10 cellular contexts compared by ENCODE assay signal in genomic region chr7:33039905-33040292, GRCh38. TPM values are rescaled to one million over a fixed set of nuclear protein-coding genes. Genes with fewer than 3 reads are reported as not detected.
A peak's percentile ranks its signal among the peaks of the same experiment; 100 is the strongest.
DNase-seq lines count a peak whose midpoint lies in the region; ATAC-seq and TF ChIP-seq lines count a peak whose summit lies in the region.
"Had no signal": no experiment of that assay in that cellular context is flagged by ENCODE, and none has a peak within 500 bp of the region (broad histone marks: within the 10 kb centered on the region; RNA-seq: fewer than 3 reads in every experiment).

No MANE protein-coding gene starts in this region.

- no peak for DNase-seq in CD4-positive, alpha-beta memory T cell
- no peak for DNase-seq in RWPE2 (ENCODE audit: low spot score)
- DNase-seq in epithelial cell of proximal tubule (ENCODE audit: low read depth) = no peak
- DNase-seq in prostate gland (ENCODE audit: low spot score) = no peak
- DNase-seq in WERI-Rb-1 = no peak
- DNase-seq in SKM-1 treated with dmso at 0.1 percent for 144 hours (lab: John Stamatoyannopoulos, UW; ENCODE audit: unreplicated experiment) = no peak
- no peak for DNase-seq in hypothalamus (lab: John Stamatoyannopoulos, UW)
- DNase-seq in NCI-H345 treated with DMSO at 0.1 percent for 48 hours (lab: John Stamatoyannopoulos, UW; ENCODE audit: unreplicated experiment) = no peak
- DNase-seq: NCI-H526 had no signal

- no peaks in the 10 kb centered on the region for H3K27me3 Mint-ChIP-seq in CD4-positive, alpha-beta memory T cell

- H3K4me3 Mint-ChIP-seq in CD4-positive, alpha-beta memory T cell = peak overlapping the region; percentile 89 to 96 (median 90)

- H3K9me3 Mint-ChIP-seq in CD4-positive, alpha-beta memory T cell = no peaks in the 10 kb centered on the region

- WGBS in prostate gland = 6% methylated on average over 1 of the region's 1 CpG

- no peak for TF ChIP-seq CTCF in RWPE2 (IDR thresholded peaks at IDR 0.05; ENCODE audit: poor library complexity, severe bottlenecking)
- TF ChIP-seq CTCF in epithelial cell of proximal tubule (conservative IDR thresholded peaks at IDR 0.05; ENCODE audit: low read depth, low read length) = no peak
- no peak for TF ChIP-seq CTCF in prostate gland (IDR thresholded peaks at IDR 0.05)
- no peak for TF ChIP-seq CTCF in WERI-Rb-1 (IDR thresholded peaks at IDR 0.05; ENCODE audit: low read depth, low read length)

- H3K4me1 ChIP-seq in CD4-positive, alpha-beta memory T cell (ENCODE audit: insufficient read depth, low read length) = peaks cover 73% of the 10 kb centered on the region
- H3K4me1 ChIP-seq in RWPE2 (ENCODE audit: insufficient read depth, poor library complexity, severe bottlenecking) (peaks cover 18% of the 10 kb centered on the region), prostate gland (replicated peaks) (no peaks in the 10 kb centered on the region)

- peak overlapping the region; percentile 55 for H3K27ac ChIP-seq in CD4-positive, alpha-beta memory T cell (ENCODE audit: low read depth, low read length)
- H3K27ac ChIP-seq in RWPE2 (ENCODE audit: poor library complexity, severe bottlenecking) = no peak overlapping the region
- H3K27ac ChIP-seq in prostate gland = peak overlapping the region; percentile 55 to 70
- no peak overlapping the region for H3K27ac ChIP-seq in WERI-Rb-1

- H3K27ac Mint-ChIP-seq in CD4-positive, alpha-beta memory T cell = peak overlapping the region; percentile 88 to 95 (median 91)

- ATAC-seq in RWPE2 (ENCODE audit: low read depth) = no peak

- CTCF ChIA-PET in CD4-positive, alpha-beta memory T cell (lab: Charles Lee; ENCODE audit: partially characterized antibody) = interaction anchor here (0.6 to 3.2 kb wide), 10 partner anchors 9 to 194 kb away, joined by 3 to 29 read pairs (median 12); partner anchors contain the start of genes FKBP9, NT5C3A and RP9

- peaks cover 32 to 67% (median 50%) of the 10 kb centered on the region in 4 donors for H3K4me1 Mint-ChIP-seq in CD4-positive, alpha-beta memory T cell

- H3K27me3 ChIP-seq in CD4-positive, alpha-beta memory T cell (ENCODE audit: insufficient read depth, low read length) = no peaks in the 10 kb centered on the region
- H3K27me3 ChIP-seq in RWPE2 (ENCODE audit: insufficient read depth, poor library complexity, severe bottlenecking) (no peaks in the 10 kb centered on the region), prostate gland (replicated peaks; ENCODE audit: insufficient read depth) (no peaks in the 10 kb centered on the region), WERI-Rb-1 (ENCODE audit: insufficient read depth, low read depth, severe bottlenecking) (no peaks in the 10 kb centered on the region)

- H3K4me3 ChIP-seq in CD4-positive, alpha-beta memory T cell (ENCODE audit: low read length in 2 of 2) = peak overlapping the region; percentile 0 to 46
- H3K4me3 ChIP-seq in RWPE2 (ENCODE audit: severe bottlenecking) (peak overlapping the region; percentile 28), epithelial cell of proximal tubule (ENCODE audit: low read depth, low read length) (peak overlapping the region; percentile 55), prostate gland (peak overlapping the region; percentile 22 to 25), WERI-Rb-1 (ENCODE audit: low read depth, low read length) (no peak overlapping the region)
- H3K4me3 ChIP-seq: lung had no signal

- no peaks in the 10 kb centered on the region for H3K36me3 ChIP-seq in CD4-positive, alpha-beta memory T cell (ENCODE audit: insufficient read depth, low read length)
- H3K36me3 ChIP-seq in RWPE2 (ENCODE audit: low read depth) (peaks cover 9% of the 10 kb centered on the region), prostate gland (no peaks in the 10 kb centered on the region), WERI-Rb-1 (no peaks in the 10 kb centered on the region)

- no peaks in the 10 kb centered on the region for H3K9me3 ChIP-seq in CD4-positive, alpha-beta memory T cell (ENCODE audit: control insufficient read depth in 1 of 2, low read length in 2 of 2)
- peaks cover 2% of the 10 kb centered on the region for H3K9me3 ChIP-seq in RWPE2 (ENCODE audit: severe bottlenecking)
- H3K9me3 ChIP-seq in prostate gland = no peaks in the 10 kb centered on the region
- H3K9me3 ChIP-seq in WERI-Rb-1 (ENCODE audit: severe bottlenecking) = no peaks in the 10 kb centered on the region

- TF ChIP-seq POLR2A in prostate gland (IDR thresholded peaks at IDR 0.05) = no peak

- intact Hi-C loops in CD4-positive, alpha-beta memory T cell (cut with micrococcal nuclease) = loop anchor here (1.0 to 5.0 kb wide), 3 partner anchors 69 to 548 kb away; partner anchors contain the start of genes BBS9, LSM5 and RP9
- intact Hi-C loops in prostate gland (cut with DNase I) = no loop called here

- H3K36me3 Mint-ChIP-seq in CD4-positive, alpha-beta memory T cell = peaks cover 0 to 5% of the 10 kb centered on the region in 2 donors

- POLR2A ChIA-PET in CD4-positive, alpha-beta memory T cell (lab: Charles Lee; ENCODE audit: partially characterized antibody) = interaction anchor here (0.6 to 4.9 kb wide), 11 partner anchors 9 to 149 kb away, joined by 3 to 70 read pairs (median 7); partner anchors contain the start of genes KBTBD2, NT5C3A and RP9

RNA-seq across cellular contexts. Expression of gene NT5C3A, which starts 22.7 kb away (rescaled TPM):
- total RNA-seq in CD4-positive, alpha-beta memory T cell = 10 to 100 TPM; 44.2 to 44.3 TPM
- polyA plus RNA-seq in CD4-positive, alpha-beta memory T cell = 10 to 100 TPM; 53.4 to 93.9 TPM
- 16.4 and 18.2 TPM in 2 replicates for total RNA-seq in epithelial cell of proximal tubule
- 10 to 100 TPM; 16.9 to 23.9 TPM for total RNA-seq in prostate gland

Comparison
In these comparisons a context has a peak if more than half of its experiments do, and no peak if none do; other contexts are left out.
1. H3K27ac ChIP-seq: peak in CD4-positive, alpha-beta memory T cell (single experiment) and prostate gland (2 of 2); none in RWPE2 (single experiment) and WERI-Rb-1 (single experiment).